8 cellular contexts compared by ENCODE assay signal in the genomic region with DNA sequence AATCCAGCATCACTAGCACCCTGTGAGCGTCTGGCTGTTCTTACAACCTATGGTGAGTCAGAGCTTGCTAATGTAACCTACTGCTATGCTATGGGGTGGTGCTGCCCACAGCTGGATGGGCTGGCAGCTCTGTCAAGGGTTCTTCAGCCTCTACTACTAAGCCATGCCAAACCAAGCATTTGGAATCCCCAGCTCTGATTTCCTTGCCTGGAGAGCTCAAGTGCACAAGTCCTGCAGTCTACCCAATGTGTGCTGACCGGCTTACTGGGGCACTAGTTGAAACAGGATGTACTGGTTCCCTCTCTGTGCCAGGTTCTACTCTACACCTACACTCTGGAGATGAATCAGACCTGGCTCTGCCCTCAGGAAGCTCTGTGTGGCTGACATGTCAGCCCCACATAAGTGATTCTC. TPM values are rescaled to one million over a fixed set of nuclear protein-coding genes. Genes with fewer than 3 reads are reported as not detected.
DNase-seq lines count a peak whose midpoint lies in the region; ATAC-seq and TF ChIP-seq lines count a peak whose summit lies in the region.

No MANE protein-coding gene starts in this region.

- H3K9me3 ChIP-seq in BE2C, result no peaks in the 10 kb centered on the region

- CTCF ChIA-PET in activated CD4-positive, alpha-beta T cell treated with anti-CD3 and anti-CD28 coated beads for 36 hours (lab: Charles Lee), result interaction anchor here (0.6 to 10.0 kb wide), 6 partner anchors 15 to 1872 kb away, joined by 3 to 143 read pairs (median 4); a partner anchor contains a TSS
- CTCF ChIA-PET in activated CD8-positive, alpha-beta memory T cell treated with anti-CD3 and anti-CD28 coated beads, Interleukin-2, amount 10 ng/mL, durations not matched to agents 7 days and 5 days (lab: Charles Lee), result interaction anchor here (1.8 to 14.1 kb wide), 3 partner anchors 10 to 175 kb away, joined by 3 to 269 read pairs (median 64); a partner anchor contains a TSS

- no peak overlapping the region for H3K4me3 ChIP-seq in BE2C (ENCODE audit: low read depth, low read length)

- peak; percentile 62 for DNase-seq in activated CD4-positive, alpha-beta T cell treated with anti-CD3 and anti-CD28 coated beads for 36 hours
- no peak for DNase-seq in activated CD4-positive, alpha-beta T cell treated with anti-CD3 and anti-CD28 coated beads for 1 hour
- peak; percentile 56 for DNase-seq in activated CD8-positive, alpha-beta memory T cell treated with anti-CD3 and anti-CD28 coated beads, Interleukin-2, amount 10 ng/mL, durations not matched to agents 7 days and 5 days
- DNase-seq in fibroblast of gingiva (ENCODE audit: low read depth) (peak; percentile 79), NCI-H446 treated with DMSO at 0.1 percent for 48 hours (lab: John Stamatoyannopoulos, UW) (no peak), BE2C (no peak), HPDE6-E6E7 (ENCODE audit: extremely low spot score) (no peak)
- peak; percentile 44 for DNase-seq in stimulated activated CD8-positive, alpha-beta memory T cell treated with anti-CD3 and anti-CD28 coated beads, Interleukin-4, amount 100 ng/mL, for 48 hours

- H3K4me1 Mint-ChIP-seq in activated CD4-positive, alpha-beta T cell treated with anti-CD3 and anti-CD28 coated beads for 36 hours, result peaks cover 76% of the 10 kb centered on the region
- peaks cover 82% of the 10 kb centered on the region for H3K4me1 Mint-ChIP-seq in activated CD8-positive, alpha-beta memory T cell treated with anti-CD3 and anti-CD28 coated beads, Interleukin-2, amount 10 ng/mL, durations not matched to agents 7 days and 5 days

- peaks cover 19% of the 10 kb centered on the region for H3K36me3 Mint-ChIP-seq in activated CD4-positive, alpha-beta T cell treated with anti-CD3 and anti-CD28 coated beads for 36 hours (ENCODE audit: low read depth)
- peaks cover 20% of the 10 kb centered on the region for H3K36me3 Mint-ChIP-seq in activated CD8-positive, alpha-beta memory T cell treated with anti-CD3 and anti-CD28 coated beads, Interleukin-2, amount 10 ng/mL, durations not matched to agents 7 days and 5 days

- intact Hi-C loops in activated CD4-positive, alpha-beta T cell treated with anti-CD3 and anti-CD28 coated beads for 36 hours (cut with DNase I, micrococcal nuclease), result loop anchor here in 1 of 2 experiments (10.0 kb wide), 1 partner anchor 1340 kb away; no protein-coding TSS in a partner anchor

- H3K4me1 ChIP-seq in BE2C, result no peaks in the 10 kb centered on the region

- H3K27me3 ChIP-seq in BE2C, result no peaks in the 10 kb centered on the region

- no peaks in the 10 kb centered on the region for H3K36me3 ChIP-seq in BE2C

- H3K9me3 Mint-ChIP-seq in activated CD4-positive, alpha-beta T cell treated with anti-CD3 and anti-CD28 coated beads for 36 hours (ENCODE audit: low read depth), result no peaks in the 10 kb centered on the region
- no peaks in the 10 kb centered on the region for H3K9me3 Mint-ChIP-seq in activated CD8-positive, alpha-beta memory T cell treated with anti-CD3 and anti-CD28 coated beads, Interleukin-2, amount 10 ng/mL, durations not matched to agents 7 days and 5 days (ENCODE audit: low read depth)

- H3K27me3 Mint-ChIP-seq in activated CD4-positive, alpha-beta T cell treated with anti-CD3 and anti-CD28 coated beads for 36 hours, result no peaks in the 10 kb centered on the region
- no peaks in the 10 kb centered on the region for H3K27me3 Mint-ChIP-seq in activated CD8-positive, alpha-beta memory T cell treated with anti-CD3 and anti-CD28 coated beads, Interleukin-2, amount 10 ng/mL, durations not matched to agents 7 days and 5 days

- peak overlapping the region; percentile 1 for H3K4me3 Mint-ChIP-seq in activated CD4-positive, alpha-beta T cell treated with anti-CD3 and anti-CD28 coated beads for 36 hours
- H3K4me3 Mint-ChIP-seq in activated CD8-positive, alpha-beta memory T cell treated with anti-CD3 and anti-CD28 coated beads, Interleukin-2, amount 10 ng/mL, durations not matched to agents 7 days and 5 days, result peak overlapping the region; percentile 25

- peak overlapping the region; percentile 92 for H3K27ac Mint-ChIP-seq in activated CD4-positive, alpha-beta T cell treated with anti-CD3 and anti-CD28 coated beads for 36 hours
- peak overlapping the region; percentile 68 for H3K27ac Mint-ChIP-seq in activated CD8-positive, alpha-beta memory T cell treated with anti-CD3 and anti-CD28 coated beads, Interleukin-2, amount 10 ng/mL, durations not matched to agents 7 days and 5 days

- POLR2A ChIA-PET in activated CD4-positive, alpha-beta T cell treated with anti-CD3 and anti-CD28 coated beads for 36 hours (lab: Charles Lee), result interaction anchor here (1.5 kb wide), 1 partner anchor 176 kb away, joined by 6 read pairs; a partner anchor contains a TSS

- peak; percentile 63 for ATAC-seq in activated CD4-positive, alpha-beta T cell treated with anti-CD3 and anti-CD28 coated beads for 36 hours
- no peak for ATAC-seq in activated CD8-positive, alpha-beta memory T cell treated with anti-CD3 and anti-CD28 coated beads, Interleukin-2, amount 10 ng/mL, durations not matched to agents 7 days and 5 days

- TF ChIP-seq CTCF in BE2C (IDR thresholded peaks at IDR 0.05; ENCODE audit: low read depth, low read length), result no peak

RNA-seq across cellular contexts. Expression of a gene that starts 4.2 kb away (rescaled TPM):
- 10 to 100 TPM; 35.3 to 37.4 TPM for total RNA-seq in activated CD4-positive, alpha-beta T cell treated with anti-CD3 and anti-CD28 coated beads for 36 hours
- 10 to 100 TPM; 58.8 to 66.5 TPM for total RNA-seq in activated CD8-positive, alpha-beta memory T cell treated with anti-CD3 and anti-CD28 coated beads, Interleukin-2, amount 10 ng/mL, durations not matched to agents 7 days and 5 days
- 51.9 TPM for polyA plus RNA-seq in BE2C (2012; ENCODE audit: insufficient read depth, insufficient read length, low read depth)

RNA-seq across cellular contexts. Expression of a gene that starts 31.7 kb away (rescaled TPM):
- under 1 TPM; 0.27 to 0.47 TPM for total RNA-seq in activated CD4-positive, alpha-beta T cell treated with anti-CD3 and anti-CD28 coated beads for 36 hours
- under 1 TPM; 0.52 to 0.55 TPM for total RNA-seq in activated CD8-positive, alpha-beta memory T cell treated with anti-CD3 and anti-CD28 coated beads, Interleukin-2, amount 10 ng/mL, durations not matched to agents 7 days and 5 days
- 1.3 TPM for polyA plus RNA-seq in BE2C (2012; ENCODE audit: insufficient read depth, insufficient read length, low read depth)

Comparison
In these comparisons a context has a peak if more than half of its experiments do, and no peak if none do; other contexts are left out.
1. DNase-seq: peak in activated CD4-positive, alpha-beta T cell treated with anti-CD3 and anti-CD28 coated beads for 36 hours (single experiment), activated CD8-positive, alpha-beta memory T cell treated with anti-CD3 and anti-CD28 coated beads, Interleukin-2, amount 10 ng/mL, durations not matched to agents 7 days and 5 days (single experiment), fibroblast of gingiva (single experiment) and stimulated activated CD8-positive, alpha-beta memory T cell treated with anti-CD3 and anti-CD28 coated beads, Interleukin-4, amount 100 ng/mL, for 48 hours (single experiment); none in activated CD4-positive, alpha-beta T cell treated with anti-CD3 and anti-CD28 coated beads for 1 hour (single experiment), NCI-H446 treated with DMSO at 0.1 percent for 48 hours (single experiment), BE2C (single experiment) and HPDE6-E6E7 (single experiment).